ENCODE assay signal across 14 cellular contexts in the genomic region with DNA sequence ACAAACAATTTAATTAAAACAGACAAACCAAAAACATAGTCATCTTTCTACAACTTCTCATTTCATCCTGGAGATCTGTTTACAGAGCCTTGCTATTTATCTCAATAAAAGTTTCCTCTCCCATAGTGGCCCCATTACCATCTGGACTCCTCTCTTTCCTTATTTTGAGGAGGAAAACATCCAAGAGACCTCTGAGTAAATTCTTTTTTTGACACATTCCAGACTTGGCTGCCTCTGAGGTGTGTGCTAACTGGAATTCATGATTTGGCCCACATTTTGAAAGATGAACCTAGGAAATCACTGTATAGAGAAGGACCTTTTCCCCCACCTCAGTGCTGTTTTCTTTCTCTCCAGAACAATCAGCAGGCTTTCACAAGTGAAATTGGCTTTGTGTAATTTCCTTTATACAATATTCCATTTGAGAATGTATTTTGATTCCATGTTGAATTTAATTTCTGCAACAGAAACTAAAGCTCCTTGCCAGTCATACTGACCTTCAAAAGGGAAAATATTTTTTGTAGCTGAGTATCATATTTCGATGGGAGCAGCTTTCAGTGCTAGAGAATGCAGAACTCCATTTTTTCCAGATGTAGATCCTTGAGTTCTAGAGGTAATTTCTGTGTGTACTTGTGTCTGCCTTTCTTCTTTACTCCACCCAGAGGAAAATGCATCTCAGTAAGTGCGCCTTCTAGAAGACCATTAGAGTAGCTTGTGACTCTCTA.
A peak's percentile ranks its signal among the peaks of the same experiment; 100 is the strongest.
DNase-seq lines count a peak whose midpoint lies in the region; ATAC-seq and TF ChIP-seq lines count a peak whose summit lies in the region.
"Had no signal": no experiment of that assay in that cellular context is flagged by ENCODE, and none has a peak within 500 bp of the region (broad histone marks: within the 10 kb centered on the region; RNA-seq: fewer than 3 reads in every experiment).

No MANE protein-coding gene starts in this region.

- no peak overlapping the region for H2BK15ac ChIP-seq in neuronal stem cell (ENCODE audit: low read length)

- H3K27ac ChIP-seq in uterus: peak overlapping the region; percentile 66 to 68
- no peak overlapping the region for H3K27ac ChIP-seq in neuronal stem cell (replicated peaks; ENCODE audit: low read length)
- H3K27ac ChIP-seq: lower lobe of right lung, SJCRH30 had no signal

- H3K18ac ChIP-seq in neuronal stem cell (ENCODE audit: low read length): no peak overlapping the region

- no peak overlapping the region for H3K14ac ChIP-seq in neuronal stem cell (ENCODE audit: low read length)

- peaks cover 0 to 7% of the 10 kb centered on the region in 2 donors for H3K4me1 ChIP-seq in uterus
- H3K4me1 ChIP-seq in neuronal stem cell (ENCODE audit: control insufficient read depth in 2 of 2, insufficient read depth in 1 of 2, low read depth in 1 of 2, low read length in 2 of 2): no peaks in the 10 kb centered on the region

- DNase-seq in NCI-H2171 treated with DMSO at 0.1 percent for 48 hours (lab: John Stamatoyannopoulos, UW) (peak; percentile 70), dedifferentiated amniotic fluid mesenchymal stem cell (ENCODE audit: extremely low spot score) (peak; percentile 46), myocyte (ENCODE audit: low read depth) (peak; percentile 32), uterus (no peak), Calu3 (no peak), neuronal stem cell (ENCODE audit: low spot score) (no peak)
- DNase-seq: activated CD8-positive, alpha-beta T cell treated with anti-CD3 and anti-CD28 coated beads, Interleukin-2, amount 10 ng/mL, durations not matched to agents 7 days and 5 days; amniotic stem cell; KBM-7; lower lobe of right lung; NCI-H1417; SJCRH30 had no signal

- H2AFZ ChIP-seq in neuronal stem cell (ENCODE audit: low read length): no peak overlapping the region

- WGBS in neuronal stem cell (ENCODE audit: extremely low coverage in 2 of 2, insufficient read length in 2 of 2, insufficient replicate concordance in 1 of 2), 2 donors: no CpG with 5 or more reads among the region's 2 CpGs

- no peaks in the 10 kb centered on the region for H3K36me3 Mint-ChIP-seq in Calu3 (ENCODE audit: insufficient read depth, unreplicated experiment)

- no peak overlapping the region for H2AK5ac ChIP-seq in neuronal stem cell (ENCODE audit: low read depth, low read length)

- H3K4me3 ChIP-seq in uterus (no peak overlapping the region), neuronal stem cell (ENCODE audit: low read length in 2 of 2) (no peak overlapping the region)
- H3K4me3 ChIP-seq: lower lobe of right lung, SJCRH30 had no signal

- H3K4me2 ChIP-seq in neuronal stem cell (ENCODE audit: insufficient read depth, low read length, poor library complexity, severe bottlenecking): no peak overlapping the region

- H4K91ac ChIP-seq in neuronal stem cell (ENCODE audit: low read depth, low read length, poor library complexity): no peak overlapping the region

- no peak overlapping the region for H4K8ac ChIP-seq in neuronal stem cell (ENCODE audit: low read depth, low read length)

- H2BK5ac ChIP-seq in neuronal stem cell (ENCODE audit: low read length): no peak overlapping the region

- no peak overlapping the region for H2BK120ac ChIP-seq in neuronal stem cell (ENCODE audit: low read depth, low read length)

- H3K4me3 Mint-ChIP-seq in Calu3 (ENCODE audit: low read depth, unreplicated experiment): no peak overlapping the region
- H3K4me3 Mint-ChIP-seq: activated CD8-positive, alpha-beta T cell treated with anti-CD3 and anti-CD28 coated beads, Interleukin-2, amount 10 ng/mL, durations not matched to agents 7 days and 5 days; activated T-helper 17 cell treated with anti-CD3 and anti-CD28 coated beads, Interleukin-2, amount 50 U/mL, for 72 hours had no signal

- no peak for TF ChIP-seq CTCF in uterus (IDR thresholded peaks at IDR 0.05)
- TF ChIP-seq CTCF in Calu3 (IDR thresholded peaks at IDR 0.05; ENCODE audit: unreplicated experiment): no peak

- CTCF ChIA-PET in Calu3 (lab: Charles Lee): no interaction called here

- no peak overlapping the region for H3K9ac ChIP-seq in neuronal stem cell (ENCODE audit: low read depth, low read length, poor library complexity)

- no peaks in the 10 kb centered on the region for H3K27me3 Mint-ChIP-seq in Calu3 (ENCODE audit: unreplicated experiment)
- H3K27me3 Mint-ChIP-seq: activated T-helper 17 cell treated with anti-CD3 and anti-CD28 coated beads, Interleukin-2, amount 50 U/mL, for 72 hours had no signal

- H3K9me3 Mint-ChIP-seq in Calu3 (ENCODE audit: low read depth, unreplicated experiment): no peaks in the 10 kb centered on the region
- H3K9me3 Mint-ChIP-seq: activated T-helper 17 cell treated with anti-CD3 and anti-CD28 coated beads, Interleukin-2, amount 50 U/mL, for 72 hours had no signal

- H3K4me1 Mint-ChIP-seq in Calu3 (ENCODE audit: low read depth, unreplicated experiment): no peaks in the 10 kb centered on the region

- BruUV-seq in Calu3 (replicated peaks; lab: Mats Ljungman, UMichigan): no TSS peak

- no peak overlapping the region for H2BK12ac ChIP-seq in neuronal stem cell (ENCODE audit: low read length)

- intact Hi-C loops in uterus (cut with DNase I; ENCODE audit: low total_unique reads) (no loop called here), Calu3 (cut with micrococcal nuclease; ENCODE audit: unreplicated experiment) (no loop called here)

- H3K36me3 ChIP-seq in uterus (no peaks in the 10 kb centered on the region), neuronal stem cell (replicated peaks in 1 of 2; ENCODE audit: control insufficient read depth in 2 of 2, insufficient read depth in 2 of 2, low read length in 2 of 2) (peaks cover 10 to 39% of the 10 kb centered on the region in 2 donors)

- ATAC-seq in GM19328 (IDR thresholded peaks at IDR 0.05; ENCODE audit: unreplicated experiment): no peak
- ATAC-seq: activated CD8-positive, alpha-beta T cell treated with anti-CD3 and anti-CD28 coated beads, Interleukin-2, amount 10 ng/mL, durations not matched to agents 7 days and 5 days; activated T-helper 17 cell treated with anti-CD3 and anti-CD28 coated beads, Interleukin-2, amount 50 U/mL, for 72 hours had no signal

- TF ChIP-seq POLR2A in uterus (IDR thresholded peaks at IDR 0.05): no peak

- H3K9me3 ChIP-seq in uterus (no peaks in the 10 kb centered on the region), neuronal stem cell (replicated peaks in 1 of 2; ENCODE audit: control insufficient read depth in 2 of 2, insufficient read depth in 1 of 2, low read depth in 1 of 2, low read length in 2 of 2) (no peaks in the 10 kb centered on the region)
- H3K9me3 ChIP-seq: lower lobe of right lung, SJCRH30 had no signal

- H3K79me1 ChIP-seq in neuronal stem cell (ENCODE audit: low read depth, low read length): no peaks in the 10 kb centered on the region

- no peak overlapping the region for H3K27ac Mint-ChIP-seq in Calu3 (ENCODE audit: unreplicated experiment)
- H3K27ac Mint-ChIP-seq: activated CD8-positive, alpha-beta T cell treated with anti-CD3 and anti-CD28 coated beads, Interleukin-2, amount 10 ng/mL, durations not matched to agents 7 days and 5 days; activated T-helper 17 cell treated with anti-CD3 and anti-CD28 coated beads, Interleukin-2, amount 50 U/mL, for 72 hours had no signal

- H3K27me3 ChIP-seq in uterus (no peaks in the 10 kb centered on the region), neuronal stem cell (ENCODE audit: control insufficient read depth in 3 of 3, insufficient read depth in 3 of 3, low read depth in 1 of 3, low read length in 3 of 3) (no peaks in the 10 kb centered on the region)
- H3K27me3 ChIP-seq: SJCRH30 had no signal

- H3K23ac ChIP-seq in neuronal stem cell (ENCODE audit: low read depth, low read length, poor library complexity): no peak overlapping the region

- no peak overlapping the region for H3K4ac ChIP-seq in neuronal stem cell (ENCODE audit: low read length)

Comparison
In these comparisons a context has a peak if more than half of its experiments do, and no peak if none do; other contexts are left out.
1. DNase-seq: peak in NCI-H2171 treated with DMSO at 0.1 percent for 48 hours (single experiment), dedifferentiated amniotic fluid mesenchymal stem cell (single experiment) and myocyte (single experiment); none in uterus (0 of 2), Calu3 (single experiment) and neuronal stem cell (single experiment).